4 cellular contexts compared by ENCODE assay signal in the genomic region with DNA sequence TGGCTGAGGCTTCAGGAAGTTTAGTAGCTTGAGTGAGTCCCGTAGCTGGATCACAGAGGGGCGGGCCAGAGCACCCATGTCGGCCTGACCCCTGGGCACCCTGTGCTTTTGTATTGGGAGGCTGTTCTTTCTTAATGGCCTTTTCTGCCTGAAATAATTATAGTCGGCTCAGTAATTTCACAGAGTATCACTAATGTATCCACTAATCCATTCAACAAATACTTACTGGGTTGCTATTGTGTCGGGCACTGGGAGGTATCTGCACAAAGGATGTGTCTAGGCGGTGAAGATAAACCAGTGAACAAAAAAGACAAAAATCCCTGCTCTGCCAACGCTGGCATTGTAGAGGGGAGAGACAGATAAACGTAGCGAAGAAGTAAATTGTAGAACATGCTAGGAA.
"Had no signal": no experiment of that assay in that cellular context is flagged by ENCODE, and none has a peak within 500 bp of the region (broad histone marks: within the 10 kb centered on the region; RNA-seq: fewer than 3 reads in every experiment).

No MANE protein-coding gene starts in this region.

- DNase-seq: H9, HCEC 1CT, IMR-90 had no signal

- H3K27ac Mint-ChIP-seq: GM23338, H9 had no signal

- H3K4me3 Mint-ChIP-seq: GM23338, H9 had no signal

- H3K4me3 ChIP-seq: GM23338 had no signal

- H3K9me3 Mint-ChIP-seq: GM23338, H9 had no signal

- ATAC-seq: GM23338 had no signal
